ENCODE assay signal across 17 cellular contexts in genomic region chr1:1625824-1626206, GRCh38.
"Had no signal": no experiment of that assay in that cellular context is flagged by ENCODE, and none has a peak within 500 bp of the region (broad histone marks: within the 10 kb centered on the region; RNA-seq: fewer than 3 reads in every experiment).

No MANE protein-coding gene starts in this region.

- ATAC-seq: foreskin keratinocyte; sciatic nerve; stimulated activated memory B cell treated with anti-CD40 and anti-IgM and Interleukin-4, amounts not matched to agents 10 μg/mL and 1 μg/mL and 100 μg/mL, for 72 hours had no signal

- DNase-seq: activated CD4-positive, alpha-beta T cell treated with anti-CD3 and anti-CD28 coated beads, Interleukin-2, amount 50 U/mL, for 4 hours; activated effector memory CD4-positive, alpha-beta T cell treated with anti-CD3 and anti-CD28 coated beads, Interleukin-2, amount 50 U/mL, for 16 hours; activated naive CD4-positive, alpha-beta T cell treated with anti-CD3 and anti-CD28 coated beads, Interleukin-2, amount 10 ng/mL, durations not matched to agents 7 days and 5 days; activated T-cell treated with anti-CD3 and anti-CD28 coated beads for 4 hours; amygdala; effector CD8-positive, alpha-beta T cell; foreskin keratinocyte; hippocampal formation; small intestine; stimulated activated CD4-positive, alpha-beta T cell treated with anti-CD3 and anti-CD28 coated beads, Interleukin-2, amount 100 ng/mL, for 24 hours; T-helper 1 cell; transverse colon; uterus; WERI-Rb-1 had no signal

- H3K36me3 ChIP-seq: transverse colon, uterus, WERI-Rb-1 had no signal

- H3K4me3 ChIP-seq: transverse colon, uterus had no signal

- H3K27ac ChIP-seq: foreskin keratinocyte, parathyroid adenoma, uterus, WERI-Rb-1 had no signal
